ENCODE assay signal across 8 cellular contexts in the genomic region with DNA sequence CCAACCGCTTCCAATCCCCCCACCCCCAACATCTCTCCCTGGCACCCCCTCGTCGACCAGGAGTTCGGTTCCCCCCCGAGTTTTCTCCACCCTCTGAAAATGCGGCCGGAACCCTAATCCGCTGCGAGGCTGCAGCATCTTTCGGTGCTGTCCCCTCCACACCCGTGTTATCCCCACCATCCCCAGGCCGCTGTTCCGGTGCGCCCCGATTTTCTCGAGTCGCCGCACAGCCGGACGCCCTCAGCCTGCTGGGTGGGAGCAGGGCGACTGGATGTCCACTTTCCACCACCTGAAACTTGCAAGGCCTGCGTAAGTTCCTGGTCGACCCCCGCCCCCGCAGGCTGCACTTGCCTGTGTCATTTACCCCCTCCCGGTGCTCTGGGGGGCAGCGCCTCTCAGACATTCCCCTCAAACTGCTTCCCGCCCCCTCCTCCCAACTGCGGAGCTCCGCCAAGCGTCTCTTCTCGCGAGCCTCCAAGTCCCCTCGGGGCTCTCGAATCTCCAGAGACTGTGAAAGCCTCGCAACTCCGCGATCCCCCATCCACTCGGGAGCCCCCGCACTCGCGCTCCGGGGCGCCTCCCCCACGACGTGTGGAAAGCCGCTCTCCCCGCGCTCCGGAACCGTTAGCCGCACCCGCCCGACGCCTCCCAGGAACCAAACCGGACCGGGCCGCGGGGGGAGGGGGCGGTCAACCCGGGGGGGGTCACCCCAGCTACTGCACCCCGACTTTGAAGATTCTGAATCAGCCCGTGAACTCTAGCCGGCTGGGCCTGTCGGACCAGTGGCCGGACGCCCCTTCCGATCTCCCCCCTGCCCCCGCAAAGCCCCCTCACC. TPM values are rescaled to one million over a fixed set of nuclear protein-coding genes. Genes with fewer than 3 reads are reported as not detected.
DNase-seq lines count a peak whose midpoint lies in the region; ATAC-seq lines count a peak whose summit lies in the region.

No MANE protein-coding gene starts in this region.

- H3K27me3 Mint-ChIP-seq in T-helper 2 cell treated with Interferon-gamma antibody and Interleukin-4, amounts not matched to agents 5 μg/mL and 100 μg/mL, for 36 hours (ENCODE audit: low read depth), result peaks cover 86% of the 10 kb centered on the region

- no peaks in the 10 kb centered on the region for H3K9me3 ChIP-seq in ectodermal cell (ENCODE audit: control insufficient read depth, low read length)

- peak overlapping the region; percentile 50 for H3K4me3 ChIP-seq in ectodermal cell (ENCODE audit: insufficient read depth, low read depth, low read length)

- peak overlapping the region; percentile 89 for H3K4me3 Mint-ChIP-seq in T-helper 2 cell treated with Interferon-gamma antibody and Interleukin-4, amounts not matched to agents 5 μg/mL and 100 μg/mL, for 36 hours

- H3K9me3 Mint-ChIP-seq in T-helper 2 cell treated with Interferon-gamma antibody and Interleukin-4, amounts not matched to agents 5 μg/mL and 100 μg/mL, for 36 hours, result no peaks in the 10 kb centered on the region

- DNase-seq in Daoy (ENCODE audit: low read depth) (peak; percentile 71), HuH-7.5 (ENCODE audit: low spot score) (peak; percentile 56), lung microvascular endothelial cell (ENCODE audit: low read depth in 2 of 2) (peak; percentile 54 to 72), substantia nigra (lab: John Stamatoyannopoulos, UW) (peak in 21 of 49 donors; percentile 24 to 90 (median 51)), NCI-H2081 treated with DMSO at 0.1 percent for 48 hours (lab: John Stamatoyannopoulos, UW) (no peak)
- DNase-seq in T-helper 2 cell treated with Interferon-gamma antibody and Interleukin-4, amounts not matched to agents 5 μg/mL and 100 μg/mL, for 36 hours (ENCODE audit: low spot score), result no peak

- 0 to 1% methylated on average over 69 of the region's 69 CpGs for WGBS in ectodermal cell, 2 experiments

- H3K27ac ChIP-seq in ectodermal cell (ENCODE audit: insufficient read depth, low read depth, low read length, poor library complexity, severe bottlenecking) (peak overlapping the region; percentile 44), substantia nigra (ENCODE audit: low read depth, low read length, poor library complexity, severe bottlenecking) (peak overlapping the region; percentile 76)

- H3K27me3 ChIP-seq in ectodermal cell (ENCODE audit: control insufficient read depth, insufficient read depth, low read length, poor library complexity, severe bottlenecking), result peaks cover 89% of the 10 kb centered on the region

- H3K36me3 ChIP-seq in ectodermal cell (ENCODE audit: control insufficient read depth, insufficient read depth, low read length), result no peaks in the 10 kb centered on the region

- H3K4me1 ChIP-seq in ectodermal cell (ENCODE audit: control insufficient read depth, insufficient read depth, low read length), result peaks cover 21% of the 10 kb centered on the region

- no peak for ATAC-seq in GM21576 (IDR thresholded peaks at IDR 0.05; ENCODE audit: unreplicated experiment)

- H3K36me3 Mint-ChIP-seq in T-helper 2 cell treated with Interferon-gamma antibody and Interleukin-4, amounts not matched to agents 5 μg/mL and 100 μg/mL, for 36 hours (ENCODE audit: low read depth), result no peaks in the 10 kb centered on the region

- peaks cover 27% of the 10 kb centered on the region for H3K4me1 Mint-ChIP-seq in T-helper 2 cell treated with Interferon-gamma antibody and Interleukin-4, amounts not matched to agents 5 μg/mL and 100 μg/mL, for 36 hours (ENCODE audit: low read depth)

- H3K27ac Mint-ChIP-seq in T-helper 2 cell treated with Interferon-gamma antibody and Interleukin-4, amounts not matched to agents 5 μg/mL and 100 μg/mL, for 36 hours, result no peak overlapping the region

RNA-seq across cellular contexts. Expression of a gene that starts 0.6 kb away (rescaled TPM):
- total RNA-seq in Daoy (2014; rRNA removed; shearing (Covaris generic)), result 48.0 and 53.0 TPM in 2 replicates
- 3.7 TPM for polyA plus RNA-seq in ectodermal cell (2013, experiment 1 of 4)
- polyA plus RNA-seq in ectodermal cell (2013, experiment 2 of 4), result 3.6 TPM
- 3.1 TPM for polyA plus RNA-seq in ectodermal cell (2013, experiment 3 of 4)
- polyA plus RNA-seq in ectodermal cell (2013, experiment 4 of 4), result 3.0 TPM
- total RNA-seq in lung microvascular endothelial cell, result 12.7 and 20.9 TPM in 2 replicates

Comparison
In these comparisons a context has a peak if more than half of its experiments do, and no peak if none do; other contexts are left out.
1. DNase-seq: peak in Daoy (single experiment), HuH-7.5 (single experiment) and lung microvascular endothelial cell (2 of 2); none in T-helper 2 cell treated with Interferon-gamma antibody and Interleukin-4, amounts not matched to agents 5 μg/mL and 100 μg/mL, for 36 hours (single experiment) and NCI-H2081 treated with DMSO at 0.1 percent for 48 hours (single experiment).